1 cellular context compared by ENCODE assay signal in the genomic region with DNA sequence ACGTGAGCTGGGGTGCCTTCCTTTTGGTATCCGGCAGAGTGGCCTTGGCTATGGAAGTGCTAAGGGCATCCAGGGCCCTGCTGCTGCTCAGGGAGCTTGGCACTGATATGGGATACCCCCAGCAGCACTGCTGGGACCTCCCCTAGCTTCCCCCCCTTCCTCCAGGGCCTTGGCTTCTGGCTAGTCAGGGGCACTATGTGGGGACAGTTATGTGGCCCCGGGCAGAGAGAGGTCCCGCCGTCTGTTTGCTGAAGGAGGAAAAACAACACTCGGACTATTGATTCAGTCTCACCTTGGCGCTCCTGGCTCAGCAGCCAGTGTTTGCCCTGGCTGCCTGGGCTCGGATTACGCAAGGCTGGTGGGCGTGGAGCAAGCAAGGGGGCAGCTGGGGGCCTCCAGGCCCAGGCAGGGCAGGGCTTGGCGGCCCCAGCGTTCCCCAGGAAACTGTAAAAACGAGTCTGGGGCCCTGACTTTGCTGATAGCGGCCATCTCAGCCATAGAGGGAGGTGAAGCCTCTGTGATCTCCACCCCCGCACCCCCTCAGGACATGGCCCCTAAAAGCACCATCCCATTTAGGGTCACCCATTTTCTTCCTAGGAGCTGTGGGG.
TF ChIP-seq lines count a peak whose summit lies in the region.

No MANE protein-coding gene starts in this region.

TF ChIP-seq in HepG2, 621 proteins besides CTCF, POLR2A, EP300 and RAD21 (continued from another document and continues in another):
- TF ChIP-seq, protein P1, sequence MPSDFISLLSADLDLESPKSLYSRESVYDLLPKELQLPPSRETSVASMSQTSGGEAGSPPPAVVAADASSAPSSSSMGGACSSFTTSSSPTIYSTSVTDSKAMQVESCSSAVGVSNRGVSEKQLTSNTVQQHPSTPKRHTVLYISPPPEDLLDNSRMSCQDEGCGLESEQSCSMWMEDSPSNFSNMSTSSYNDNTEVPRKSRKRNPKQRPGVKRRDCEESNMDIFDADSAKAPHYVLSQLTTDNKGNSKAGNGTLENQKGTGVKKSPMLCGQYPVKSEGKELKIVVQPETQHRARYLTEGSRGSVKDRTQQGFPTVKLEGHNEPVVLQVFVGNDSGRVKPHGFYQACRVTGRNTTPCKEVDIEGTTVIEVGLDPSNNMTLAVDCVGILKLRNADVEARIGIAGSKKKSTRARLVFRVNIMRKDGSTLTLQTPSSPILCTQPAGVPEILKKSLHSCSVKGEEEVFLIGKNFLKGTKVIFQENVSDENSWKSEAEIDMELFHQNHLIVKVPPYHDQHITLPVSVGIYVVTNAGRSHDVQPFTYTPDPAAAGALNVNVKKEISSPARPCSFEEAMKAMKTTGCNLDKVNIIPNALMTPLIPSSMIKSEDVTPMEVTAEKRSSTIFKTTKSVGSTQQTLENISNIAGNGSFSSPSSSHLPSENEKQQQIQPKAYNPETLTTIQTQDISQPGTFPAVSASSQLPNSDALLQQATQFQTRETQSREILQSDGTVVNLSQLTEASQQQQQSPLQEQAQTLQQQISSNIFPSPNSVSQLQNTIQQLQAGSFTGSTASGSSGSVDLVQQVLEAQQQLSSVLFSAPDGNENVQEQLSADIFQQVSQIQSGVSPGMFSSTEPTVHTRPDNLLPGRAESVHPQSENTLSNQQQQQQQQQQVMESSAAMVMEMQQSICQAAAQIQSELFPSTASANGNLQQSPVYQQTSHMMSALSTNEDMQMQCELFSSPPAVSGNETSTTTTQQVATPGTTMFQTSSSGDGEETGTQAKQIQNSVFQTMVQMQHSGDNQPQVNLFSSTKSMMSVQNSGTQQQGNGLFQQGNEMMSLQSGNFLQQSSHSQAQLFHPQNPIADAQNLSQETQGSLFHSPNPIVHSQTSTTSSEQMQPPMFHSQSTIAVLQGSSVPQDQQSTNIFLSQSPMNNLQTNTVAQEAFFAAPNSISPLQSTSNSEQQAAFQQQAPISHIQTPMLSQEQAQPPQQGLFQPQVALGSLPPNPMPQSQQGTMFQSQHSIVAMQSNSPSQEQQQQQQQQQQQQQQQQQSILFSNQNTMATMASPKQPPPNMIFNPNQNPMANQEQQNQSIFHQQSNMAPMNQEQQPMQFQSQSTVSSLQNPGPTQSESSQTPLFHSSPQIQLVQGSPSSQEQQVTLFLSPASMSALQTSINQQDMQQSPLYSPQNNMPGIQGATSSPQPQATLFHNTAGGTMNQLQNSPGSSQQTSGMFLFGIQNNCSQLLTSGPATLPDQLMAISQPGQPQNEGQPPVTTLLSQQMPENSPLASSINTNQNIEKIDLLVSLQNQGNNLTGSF (CRISPR knock-in tag; IDR thresholded peaks at IDR 0.05), result no peak
- TF ChIP-seq BRCA1 (CRISPR knock-in tag; IDR thresholded peaks at IDR 0.05) (no peak), ZNF761 (CRISPR knock-in tag; conservative IDR thresholded peaks at IDR 0.05) (peak; percentile 91), NAIF1 (CRISPR knock-in tag; IDR thresholded peaks at IDR 0.05; ENCODE audit: borderline replicate concordance) (no peak), ZNF317 (CRISPR knock-in tag; IDR thresholded peaks at IDR 0.05) (peak; percentile 64), NR1H2 (CRISPR knock-in tag; IDR thresholded peaks at IDR 0.05; ENCODE audit: borderline replicate concordance, low read depth) (peak; percentile 76; the same call in 1 of the 2 replicates), ZNF136 (CRISPR knock-in tag; IDR thresholded peaks at IDR 0.05; ENCODE audit: low read depth) (peak; percentile 80; the same call in 1 of the 2 replicates), SP1 (IDR thresholded peaks at IDR 0.05) (no peak), SP1 (CRISPR knock-in tag; IDR thresholded peaks at IDR 0.05) (peak; percentile 95), ZNF773 (CRISPR knock-in tag; IDR thresholded peaks at IDR 0.05; ENCODE audit: borderline replicate concordance) (no peak), RAD51 (IDR thresholded peaks at IDR 0.05; ENCODE audit: borderline replicate concordance) (no peak), ZNF383 (CRISPR knock-in tag; IDR thresholded peaks at IDR 0.05; ENCODE audit: borderline replicate concordance) (peak; percentile 92; the same call in 1 of the 2 replicates), HOXA3 (CRISPR knock-in tag; IDR thresholded peaks at IDR 0.05) (peak; percentile 94), GZF1 (CRISPR knock-in tag; IDR thresholded peaks at IDR 0.05) (no peak), TEAD2 (CRISPR knock-in tag; IDR thresholded peaks at IDR 0.05) (no peak), ZMYM4 (CRISPR knock-in tag; IDR thresholded peaks at IDR 0.05) (peak; percentile 92), ZNF713 (CRISPR knock-in tag; IDR thresholded peaks at IDR 0.05) (no peak), SOX13 (IDR thresholded peaks at IDR 0.05) (peak; percentile 94), SOX13 (CRISPR knock-in tag; conservative IDR thresholded peaks at IDR 0.05 in 1 of 2, IDR thresholded peaks at IDR 0.05 in 1 of 2) (peak in 1 of 2 experiments; percentile 98; a peak in 2 of 4 replicates), ZNF878 (CRISPR knock-in tag; IDR thresholded peaks at IDR 0.05) (0 out of 2 replicates have a peak, but pooled peaks have one; percentile 92), DMAP1 (CRISPR knock-in tag; IDR thresholded peaks at IDR 0.05) (peak; percentile 64; the same call in 1 of the 2 replicates), MEIS2 (CRISPR knock-in tag; IDR thresholded peaks at IDR 0.05) (peak; percentile 91; the same call in 1 of the 2 replicates), YEATS4 (CRISPR knock-in tag; IDR thresholded peaks at IDR 0.05; ENCODE audit: borderline replicate concordance) (peak; percentile 61; the same call in 1 of the 2 replicates), CBX2 (IDR thresholded peaks at IDR 0.05; ENCODE audit: low read depth, low read length) (no peak; the same call in 1 of the 2 replicates), CBX2 (CRISPR knock-in tag; IDR thresholded peaks at IDR 0.05; ENCODE audit: low read depth) (peak; percentile 61; the same call in 1 of the 2 replicates), PCBP1 (IDR thresholded peaks at IDR 0.05; ENCODE audit: borderline replicate concordance, low read depth, low read length) (no peak), CCAR2 (optimal IDR thresholded peaks at IDR 0.05; ENCODE audit: low read depth, low read length) (peak; percentile 83), NFATC3 (CRISPR knock-in tag; IDR thresholded peaks at IDR 0.05) (no peak), ZNF546 (CRISPR knock-in tag; conservative IDR thresholded peaks at IDR 0.05) (0 out of 2 replicates have a peak, but pooled peaks have one; percentile 28), TBL1XR1 (IDR thresholded peaks at IDR 0.05; ENCODE audit: borderline replicate concordance, low read length, partially characterized antibody) (peak; percentile 98), CENPX (CRISPR knock-in tag; IDR thresholded peaks at IDR 0.05) (no peak), ZNF569 (CRISPR knock-in tag; IDR thresholded peaks at IDR 0.05; ENCODE audit: borderline replicate concordance) (0 out of 2 replicates have a peak, but pooled peaks have one; percentile 78), ZNF282 (IDR thresholded peaks at IDR 0.05; ENCODE audit: partially characterized antibody) (no peak), BORCS8-MEF2B (CRISPR knock-in tag; IDR thresholded peaks at IDR 0.05) (peak; percentile 95), ZNF17 (CRISPR knock-in tag; IDR thresholded peaks at IDR 0.05) (no peak), JDP2 (CRISPR knock-in tag; IDR thresholded peaks at IDR 0.05; ENCODE audit: borderline replicate concordance) (peak; percentile 76; the same call in 1 of the 2 replicates), DNMT3B (CRISPR knock-in tag; conservative IDR thresholded peaks at IDR 0.05) (0 out of 2 replicates have a peak, but pooled peaks have one; percentile 32), ZMYM2 (CRISPR knock-in tag; IDR thresholded peaks at IDR 0.05) (0 out of 2 replicates have a peak, but pooled peaks have one; percentile 36)
- TF ChIP-seq, protein P2, sequence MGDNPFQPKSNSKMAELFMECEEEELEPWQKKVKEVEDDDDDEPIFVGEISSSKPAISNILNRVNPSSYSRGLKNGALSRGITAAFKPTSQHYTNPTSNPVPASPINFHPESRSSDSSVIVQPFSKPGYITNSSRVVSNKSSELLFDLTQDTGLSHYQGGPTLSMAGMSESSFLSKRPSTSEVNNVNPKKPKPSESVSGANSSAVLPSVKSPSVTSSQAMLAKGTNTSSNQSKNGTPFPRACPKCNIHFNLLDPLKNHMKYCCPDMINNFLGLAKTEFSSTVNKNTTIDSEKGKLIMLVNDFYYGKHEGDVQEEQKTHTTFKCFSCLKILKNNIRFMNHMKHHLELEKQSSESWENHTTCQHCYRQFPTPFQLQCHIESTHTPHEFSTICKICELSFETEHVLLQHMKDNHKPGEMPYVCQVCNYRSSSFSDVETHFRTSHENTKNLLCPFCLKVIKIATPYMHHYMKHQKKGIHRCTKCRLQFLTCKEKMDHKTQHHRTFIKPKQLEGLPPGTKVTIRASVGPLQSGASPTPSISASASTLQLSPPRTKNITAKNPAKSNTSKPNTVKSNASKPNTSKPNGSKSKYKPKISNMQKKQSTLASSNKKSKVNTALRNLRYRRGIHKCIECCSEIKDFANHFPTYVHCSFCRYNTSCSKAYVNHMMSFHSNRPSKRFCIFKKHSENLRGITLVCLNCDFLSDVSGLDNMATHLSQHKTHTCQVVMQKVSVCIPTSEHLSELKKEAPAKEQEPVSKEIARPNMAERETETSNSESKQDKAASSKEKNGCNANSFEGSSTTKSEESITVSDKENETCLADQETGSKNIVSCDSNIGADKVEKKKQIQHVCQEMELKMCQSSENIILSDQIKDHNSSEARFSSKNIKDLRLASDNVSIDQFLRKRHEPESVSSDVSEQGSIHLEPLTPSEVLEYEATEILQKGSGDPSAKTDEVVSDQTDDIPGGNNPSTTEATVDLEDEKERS (CRISPR knock-in tag; IDR thresholded peaks at IDR 0.05), result peak; percentile 77; the same call in 1 of the 2 replicates
- TF ChIP-seq, protein P3, sequence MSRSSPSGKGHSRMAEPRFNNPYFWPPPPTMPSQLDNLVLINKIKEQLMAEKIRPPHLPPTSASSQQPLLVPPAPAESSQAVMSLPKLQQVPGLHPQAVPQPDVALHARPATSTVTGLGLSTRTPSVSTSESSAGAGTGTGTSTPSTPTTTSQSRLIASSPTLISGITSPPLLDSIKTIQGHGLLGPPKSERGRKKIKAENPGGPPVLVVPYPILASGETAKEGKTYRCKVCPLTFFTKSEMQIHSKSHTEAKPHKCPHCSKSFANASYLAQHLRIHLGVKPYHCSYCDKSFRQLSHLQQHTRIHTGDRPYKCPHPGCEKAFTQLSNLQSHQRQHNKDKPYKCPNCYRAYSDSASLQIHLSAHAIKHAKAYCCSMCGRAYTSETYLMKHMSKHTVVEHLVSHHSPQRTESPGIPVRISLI (CRISPR knock-in tag; IDR thresholded peaks at IDR 0.05; ENCODE audit: borderline replicate concordance), result peak; percentile 92
- TF ChIP-seq, protein P4, sequence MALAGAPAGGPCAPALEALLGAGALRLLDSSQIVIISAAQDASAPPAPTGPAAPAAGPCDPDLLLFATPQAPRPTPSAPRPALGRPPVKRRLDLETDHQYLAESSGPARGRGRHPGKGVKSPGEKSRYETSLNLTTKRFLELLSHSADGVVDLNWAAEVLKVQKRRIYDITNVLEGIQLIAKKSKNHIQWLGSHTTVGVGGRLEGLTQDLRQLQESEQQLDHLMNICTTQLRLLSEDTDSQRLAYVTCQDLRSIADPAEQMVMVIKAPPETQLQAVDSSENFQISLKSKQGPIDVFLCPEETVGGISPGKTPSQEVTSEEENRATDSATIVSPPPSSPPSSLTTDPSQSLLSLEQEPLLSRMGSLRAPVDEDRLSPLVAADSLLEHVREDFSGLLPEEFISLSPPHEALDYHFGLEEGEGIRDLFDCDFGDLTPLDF (CRISPR knock-in tag; IDR thresholded peaks at IDR 0.05), result peak; percentile 47; the same call in 1 of the 2 replicates
- TF ChIP-seq, protein P5, sequence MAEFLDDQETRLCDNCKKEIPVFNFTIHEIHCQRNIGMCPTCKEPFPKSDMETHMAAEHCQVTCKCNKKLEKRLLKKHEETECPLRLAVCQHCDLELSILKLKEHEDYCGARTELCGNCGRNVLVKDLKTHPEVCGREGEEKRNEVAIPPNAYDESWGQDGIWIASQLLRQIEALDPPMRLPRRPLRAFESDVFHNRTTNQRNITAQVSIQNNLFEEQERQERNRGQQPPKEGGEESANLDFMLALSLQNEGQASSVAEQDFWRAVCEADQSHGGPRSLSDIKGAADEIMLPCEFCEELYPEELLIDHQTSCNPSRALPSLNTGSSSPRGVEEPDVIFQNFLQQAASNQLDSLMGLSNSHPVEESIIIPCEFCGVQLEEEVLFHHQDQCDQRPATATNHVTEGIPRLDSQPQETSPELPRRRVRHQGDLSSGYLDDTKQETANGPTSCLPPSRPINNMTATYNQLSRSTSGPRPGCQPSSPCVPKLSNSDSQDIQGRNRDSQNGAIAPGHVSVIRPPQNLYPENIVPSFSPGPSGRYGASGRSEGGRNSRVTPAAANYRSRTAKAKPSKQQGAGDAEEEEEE (CRISPR knock-in tag; IDR thresholded peaks at IDR 0.05; ENCODE audit: borderline replicate concordance), result no peak
- TF ChIP-seq, protein P6, sequence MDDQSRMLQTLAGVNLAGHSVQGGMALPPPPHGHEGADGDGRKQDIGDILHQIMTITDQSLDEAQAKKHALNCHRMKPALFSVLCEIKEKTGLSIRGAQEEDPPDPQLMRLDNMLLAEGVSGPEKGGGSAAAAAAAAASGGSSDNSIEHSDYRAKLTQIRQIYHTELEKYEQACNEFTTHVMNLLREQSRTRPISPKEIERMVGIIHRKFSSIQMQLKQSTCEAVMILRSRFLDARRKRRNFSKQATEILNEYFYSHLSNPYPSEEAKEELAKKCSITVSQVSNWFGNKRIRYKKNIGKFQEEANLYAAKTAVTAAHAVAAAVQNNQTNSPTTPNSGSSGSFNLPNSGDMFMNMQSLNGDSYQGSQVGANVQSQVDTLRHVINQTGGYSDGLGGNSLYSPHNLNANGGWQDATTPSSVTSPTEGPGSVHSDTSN (CRISPR knock-in tag; IDR thresholded peaks at IDR 0.05; ENCODE audit: borderline replicate concordance), result no peak
- TF ChIP-seq, protein P7, sequence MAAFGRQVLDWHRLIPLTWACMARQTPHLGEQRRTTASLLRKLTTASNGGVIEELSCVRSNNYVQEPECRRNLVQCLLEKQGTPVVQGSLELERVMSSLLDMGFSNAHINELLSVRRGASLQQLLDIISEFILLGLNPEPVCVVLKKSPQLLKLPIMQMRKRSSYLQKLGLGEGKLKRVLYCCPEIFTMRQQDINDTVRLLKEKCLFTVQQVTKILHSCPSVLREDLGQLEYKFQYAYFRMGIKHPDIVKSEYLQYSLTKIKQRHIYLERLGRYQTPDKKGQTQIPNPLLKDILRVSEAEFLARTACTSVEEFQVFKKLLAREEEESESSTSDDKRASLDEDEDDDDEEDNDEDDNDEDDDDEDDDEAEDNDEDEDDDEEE (CRISPR knock-in tag; IDR thresholded peaks at IDR 0.05), result 0 out of 2 replicates have a peak, but pooled peaks have one; percentile 25
- TF ChIP-seq, protein P8, sequence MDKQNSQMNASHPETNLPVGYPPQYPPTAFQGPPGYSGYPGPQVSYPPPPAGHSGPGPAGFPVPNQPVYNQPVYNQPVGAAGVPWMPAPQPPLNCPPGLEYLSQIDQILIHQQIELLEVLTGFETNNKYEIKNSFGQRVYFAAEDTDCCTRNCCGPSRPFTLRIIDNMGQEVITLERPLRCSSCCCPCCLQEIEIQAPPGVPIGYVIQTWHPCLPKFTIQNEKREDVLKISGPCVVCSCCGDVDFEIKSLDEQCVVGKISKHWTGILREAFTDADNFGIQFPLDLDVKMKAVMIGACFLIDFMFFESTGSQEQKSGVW (CRISPR knock-in tag; IDR thresholded peaks at IDR 0.05; ENCODE audit: borderline replicate concordance), result no peak
